8 cellular contexts compared by ENCODE assay signal in the genomic region with DNA sequence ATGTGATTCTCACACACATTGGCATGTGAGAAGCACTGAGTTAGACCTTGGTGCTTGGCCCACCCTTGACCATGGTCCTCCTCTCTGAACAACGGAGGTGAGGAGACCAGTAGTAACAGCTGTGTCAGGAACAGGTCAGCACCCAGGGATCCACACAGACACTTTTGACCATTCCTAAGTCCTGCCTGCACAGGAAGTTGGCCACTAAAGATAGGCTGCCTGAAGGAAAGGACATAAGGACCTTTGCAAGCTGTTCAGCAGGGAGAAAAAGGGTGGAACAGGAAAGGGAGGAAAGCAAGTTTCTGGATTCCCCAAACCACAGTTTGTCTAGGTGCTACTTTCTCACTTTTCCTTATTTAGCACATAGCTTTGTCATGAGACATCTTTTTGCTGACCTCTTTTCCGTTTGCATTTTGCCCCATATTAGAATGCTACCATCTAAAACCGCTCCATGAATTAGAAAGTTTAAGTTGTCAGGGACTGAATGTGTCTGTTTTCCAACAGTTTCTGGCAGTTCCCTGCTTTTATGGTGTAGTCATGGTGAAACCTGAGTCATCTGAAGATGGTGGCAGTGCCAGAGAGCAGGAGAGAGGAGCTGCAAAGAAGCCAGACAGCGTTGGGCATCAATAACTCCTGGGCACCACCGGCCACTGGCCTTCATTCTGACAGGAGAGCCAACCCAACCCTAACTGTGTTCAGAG. TPM values are rescaled to one million over a fixed set of nuclear protein-coding genes. Genes with fewer than 3 reads are reported as not detected.
DNase-seq lines count a peak whose midpoint lies in the region; ATAC-seq, FAIRE-seq and TF ChIP-seq lines count a peak whose summit lies in the region.

No MANE protein-coding gene starts in this region.

- peak overlapping the region in 7 of 12 donors; percentile 57 to 82 (median 73) for H3K4me3 ChIP-seq in heart left ventricle
- peak overlapping the region; percentile 62 for H3K4me3 ChIP-seq in astrocyte (ENCODE audit: insufficient read depth, low read depth, low read length)
- H3K4me3 ChIP-seq in uterus: peak overlapping the region; percentile 57 to 64

- H3K9me3 Mint-ChIP-seq in astrocyte (ENCODE audit: unreplicated experiment): peaks cover 3% of the 10 kb centered on the region

- H2AFZ ChIP-seq in astrocyte (ENCODE audit: low read depth, low read length): peak overlapping the region; percentile 33

- peak overlapping the region; percentile 86 for H3K4me2 ChIP-seq in astrocyte (ENCODE audit: low read length)

- peak; percentile 59 for FAIRE-seq in astrocyte (lab: Jason Lieb, UNC)

- peaks cover 21% of the 10 kb centered on the region for H3K4me1 Mint-ChIP-seq in astrocyte (ENCODE audit: low read depth, unreplicated experiment)

- H3K9me3 ChIP-seq in heart left ventricle (no peaks in the 10 kb centered on the region), astrocyte (ENCODE audit: insufficient read depth, low read depth, low read length) (no peaks in the 10 kb centered on the region), uterus (no peaks in the 10 kb centered on the region)

- H3K36me3 Mint-ChIP-seq in astrocyte (ENCODE audit: low read depth, unreplicated experiment): peaks cover 2% of the 10 kb centered on the region

- H3K4me1 ChIP-seq in heart left ventricle (peaks cover 0 to 28% (median 11%) of the 10 kb centered on the region in 12 donors), astrocyte (ENCODE audit: insufficient read depth, low read length) (peaks cover 29% of the 10 kb centered on the region), uterus (no peaks in the 10 kb centered on the region)

- H3K27me3 Mint-ChIP-seq in astrocyte (ENCODE audit: low read depth, unreplicated experiment): no peaks in the 10 kb centered on the region

- H4K20me1 ChIP-seq in astrocyte (ENCODE audit: insufficient read depth, low read length): no peaks in the 10 kb centered on the region

- no peaks in the 10 kb centered on the region for H3K36me3 ChIP-seq in heart left ventricle
- peaks cover 2% of the 10 kb centered on the region for H3K36me3 ChIP-seq in astrocyte (ENCODE audit: insufficient read depth, low read length)
- H3K36me3 ChIP-seq in uterus: no peaks in the 10 kb centered on the region

- intact Hi-C loops in heart left ventricle (cut with DNase I) (no loop called here), Right ventricle myocardium superior (cut with DNase I) (no loop called here), uterus (cut with DNase I; ENCODE audit: low total_unique reads) (no loop called here)

- H3K4me3 Mint-ChIP-seq in astrocyte (ENCODE audit: unreplicated experiment): peak overlapping the region; percentile 83

- H3K27ac Mint-ChIP-seq in astrocyte (ENCODE audit: unreplicated experiment): peak overlapping the region; percentile 76

- H3K79me2 ChIP-seq in astrocyte (ENCODE audit: insufficient read depth, low read length): peaks cover 11% of the 10 kb centered on the region

- ATAC-seq in heart left ventricle: no peak
- ATAC-seq in Right ventricle myocardium superior (ENCODE audit: poor library complexity): no peak
- no peak for ATAC-seq in HG03045 (IDR thresholded peaks at IDR 0.05; ENCODE audit: unreplicated experiment)

- DNase-seq in heart left ventricle: no peak
- DNase-seq in Right ventricle myocardium superior: no peak
- DNase-seq in astrocyte (ENCODE audit: low read depth): peak; percentile 65
- DNase-seq in kidney tubule cell (ENCODE audit: low spot score): peak; percentile 62
- DNase-seq in uterus: peak; percentile 28 to 41
- DNase-seq in iPS-NIHi7 (ENCODE audit: extremely low spot score): no peak
- no peak for DNase-seq in NCI-H2227 treated with DMSO at 0.1 percent for 48 hours (lab: John Stamatoyannopoulos, UW)

- TF ChIP-seq POLR2A in heart left ventricle (IDR thresholded peaks at IDR 0.05) (no peak), uterus (IDR thresholded peaks at IDR 0.05) (no peak)

- 71 to 78% (median 76%) methylated on average over 5 of the region's 5 CpGs for WGBS in heart left ventricle, 4 donors

- H3K27ac ChIP-seq in heart left ventricle (peak overlapping the region in 6 of 12 donors; percentile 54 to 86 (median 76)), astrocyte (ENCODE audit: low read depth, low read length) (peak overlapping the region; percentile 94), uterus (peak overlapping the region; percentile 95 to 96)

- TF ChIP-seq CTCF in heart left ventricle (IDR thresholded peaks at IDR 0.05) (no peak), astrocyte (IDR thresholded peaks at IDR 0.05; ENCODE audit: insufficient read depth, low read depth, low read length) (no peak), uterus (IDR thresholded peaks at IDR 0.05) (no peak)

- H3K9ac ChIP-seq in astrocyte (ENCODE audit: low read length): peak overlapping the region; percentile 90

- H3K27me3 ChIP-seq in heart left ventricle (no peaks in the 10 kb centered on the region), astrocyte (ENCODE audit: insufficient read depth, low read length) (no peaks in the 10 kb centered on the region), uterus (no peaks in the 10 kb centered on the region)

RNA-seq across cellular contexts. Expression of gene CD109, which starts 1.1 kb away (rescaled TPM):
- total RNA-seq in heart left ventricle (10 to 100 TPM in 7 of 9 donors, 1 to 10 TPM in 2; 6.9 to 30.5 (median 14.5) TPM), Right ventricle myocardium superior (6.7 TPM), astrocyte (18.3 and 22.9 TPM in 2 replicates), uterus (10 to 100 TPM; 26.6 to 59.0 (median 36.8) TPM)
- 1 to 10 TPM; 1.9 to 9.3 TPM for polyA plus RNA-seq in heart left ventricle

RNA-seq across cellular contexts. Expression of gene SLC17A5, which starts 41.1 kb away (rescaled TPM):
- 10 to 100 TPM in 1 of 9 donors, 1 to 10 TPM in 8; 3.3 to 10.6 (median 7.5) TPM for total RNA-seq in heart left ventricle
- polyA plus RNA-seq in heart left ventricle: 10 to 100 TPM in 1 of 2 donors, 1 to 10 TPM in 1; 2.1 to 10.6 TPM
- 4.1 TPM for total RNA-seq in Right ventricle myocardium superior
- 25.5 and 30.6 TPM in 2 replicates for total RNA-seq in astrocyte
- 10 to 100 TPM in 2 of 4 donors, 1 to 10 TPM in 2; 3.6 to 27.4 (median 11.6) TPM for total RNA-seq in uterus

Comparison
In these comparisons a context has a peak if more than half of its experiments do, and no peak if none do; other contexts are left out.
1. DNase-seq: peak in astrocyte (single experiment), kidney tubule cell (single experiment) and uterus (2 of 2); none in heart left ventricle (0 of 5), Right ventricle myocardium superior (single experiment), iPS-NIHi7 (single experiment) and NCI-H2227 treated with DMSO at 0.1 percent for 48 hours (single experiment).
2. Peak in every context shown above with its lines, with median percentiles within 50 percentile points of each other: H3K4me3 ChIP-seq.